In genomic region chr16:69055003-69055402, GRCh38 we compare ENCODE assay signal across 22 cellular contexts.
"Had no signal": no experiment of that assay in that cellular context is flagged by ENCODE, and none has a peak within 500 bp of the region (broad histone marks: within the 10 kb centered on the region; RNA-seq: fewer than 3 reads in every experiment).

No MANE protein-coding gene starts in this region.

- H3K36me3 ChIP-seq: esophagus squamous epithelium, left lung, prostate gland, right atrium auricular region, thoracic aorta, transverse colon, upper lobe of right lung, uterus had no signal

- ATAC-seq: left cardiac atrium; left lung; naive thymus-derived CD4-positive, alpha-beta T cell; sciatic nerve; stimulated activated effector memory CD8-positive, alpha-beta T cell treated with anti-CD3 and anti-CD28 coated beads, Interleukin-12 subunit alpha, Interleukin-12 subunit beta, amount 100 ng/mL, for 72 hours; upper lobe of right lung had no signal

- H3K4me3 ChIP-seq: coronary artery, esophagus squamous epithelium, left lung, prostate gland, right atrium auricular region, thoracic aorta, transverse colon, upper lobe of right lung, uterus had no signal

- H3K27me3 ChIP-seq: esophagus squamous epithelium, left lung, right atrium auricular region, transverse colon, upper lobe of right lung, uterus had no signal

- H3K27ac ChIP-seq: coronary artery, left lung, prostate gland, right atrium auricular region, thoracic aorta, transverse colon, upper lobe of right lung, uterus had no signal

- H3K4me1 ChIP-seq: left lung, right atrium auricular region, transverse colon, upper lobe of right lung, uterus had no signal

- H3K9me3 ChIP-seq: esophagus squamous epithelium, left lung, prostate gland, right atrium auricular region, thoracic aorta, transverse colon, upper lobe of right lung, uterus had no signal

- DNase-seq: dermis blood vessel endothelial cell; effector memory CD4-positive, alpha-beta T cell; erythroblast; esophagus squamous epithelium; kidney; left cardiac atrium; left lung; mesendoderm; midbrain; naive thymus-derived CD4-positive, alpha-beta T cell; nucleus accumbens; stimulated activated CD4-positive, alpha-beta T cell treated with anti-CD3 and anti-CD28 coated beads, Interleukin-2, amount 100 ng/mL, for 24 hours; stimulated activated CD4-positive, alpha-beta T cell treated with anti-CD3 and anti-CD28 coated beads, Interleukin-4, amount 100 ng/mL, for 24 hours; transverse colon; upper lobe of right lung; uterus had no signal
